22 cellular contexts compared by ENCODE assay signal in genomic region chr15:62998262-62998909, GRCh38. TPM values are rescaled to one million over a fixed set of nuclear protein-coding genes. Genes with fewer than 3 reads are reported as not detected.
DNase-seq lines count a peak whose midpoint lies in the region; ATAC-seq and TF ChIP-seq lines count a peak whose summit lies in the region.
"Had no signal": no experiment of that assay in that cellular context is flagged by ENCODE, and none has a peak within 500 bp of the region (broad histone marks: within the 10 kb centered on the region; RNA-seq: fewer than 3 reads in every experiment).

No MANE protein-coding gene starts in this region.

- ATAC-seq in GM21447 (IDR thresholded peaks at IDR 0.05; ENCODE audit: unreplicated experiment) = no peak
- ATAC-seq in activated T-helper 17 cell treated with anti-CD3 and anti-CD28 coated beads, Interleukin-2, amount 50 U/mL, for 72 hours (replicated peaks) = no peak
- no peak for ATAC-seq in stimulated activated memory B cell treated with anti-CD40 and anti-IgM and Interleukin-4, amounts not matched to agents 10 μg/mL and 1 μg/mL and 100 μg/mL, for 72 hours
- ATAC-seq: activated CD4-positive, alpha-beta T cell treated with anti-CD3 and anti-CD28 coated beads for 36 hours; activated T-cell treated with anti-CD3 and anti-CD28 coated beads, Interleukin-2, amount 50 U/mL, for 4 hours; naive thymus-derived CD8-positive, alpha-beta T cell; T-helper 17 cell; upper lobe of right lung had no signal

- POLR2A ChIA-PET in Caco-2 (lab: Charles Lee) = interaction anchor here (1.0 to 1.3 kb wide), 2 partner anchors 41 to 44 kb away, joined by 3 to 4 read pairs; partner anchors contain the start of gene TPM1

- no peaks in the 10 kb centered on the region for H4K20me1 ChIP-seq in neural progenitor cell (ENCODE audit: low read depth)

- peak; percentile 62 to 70 for DNase-seq in Caco-2
- DNase-seq in cerebellar cortex (ENCODE audit: low spot score) = peak; percentile 48
- peak; percentile 83 for DNase-seq in islet precursor cell
- DNase-seq in neural progenitor cell (ENCODE audit: low spot score) = no peak
- no peak for DNase-seq in hypothalamus (lab: John Stamatoyannopoulos, UW)
- DNase-seq: activated CD4-positive, alpha-beta T cell treated with anti-CD3 and anti-CD28 coated beads for 36 hours; activated naive CD4-positive, alpha-beta T cell treated with Interleukin-2 at 50 U/mL for 16 hours; activated T-cell treated with anti-CD3 and anti-CD28 coated beads, Interleukin-2, amount 50 U/mL, for 4 hours; amygdala; CD4-positive, alpha-beta T cell; DMS 273 treated with DMSO at 0.1 percent for 48 hours; KBM-7; naive thymus-derived CD8-positive, alpha-beta T cell; NCI-H146; NCI-H510A treated with DMSO at 0.1 percent for 48 hours; T-helper 17 cell; upper lobe of right lung had no signal

- H3K27ac Mint-ChIP-seq in Caco-2 (ENCODE audit: unreplicated experiment) (peak overlapping the region; percentile 72), neural progenitor cell (peak overlapping the region; percentile 80)
- no peak overlapping the region for H3K27ac Mint-ChIP-seq in activated T-helper 17 cell treated with anti-CD3 and anti-CD28 coated beads, Interleukin-2, amount 50 U/mL, for 72 hours
- no peak overlapping the region for H3K27ac Mint-ChIP-seq in stimulated activated memory B cell treated with anti-CD40 and anti-IgM and Interleukin-4, amounts not matched to agents 10 μg/mL and 1 μg/mL and 100 μg/mL, for 72 hours
- H3K27ac Mint-ChIP-seq: activated CD4-positive, alpha-beta T cell treated with anti-CD3 and anti-CD28 coated beads for 36 hours; CD4-positive, alpha-beta T cell; memory B cell; naive thymus-derived CD8-positive, alpha-beta T cell; T-helper 17 cell had no signal

- no peak overlapping the region for H3K4me2 ChIP-seq in neural progenitor cell

- H3K9ac ChIP-seq in neural progenitor cell = no peak overlapping the region

- CTCF ChIA-PET in Caco-2 (lab: Charles Lee) = interaction anchor here (2.7 kb wide), 1 partner anchor 50 kb away, joined by 7 read pairs; no protein-coding TSS in a partner anchor

- intact Hi-C loops in Caco-2 (cut with micrococcal nuclease; ENCODE audit: unreplicated experiment) = loop anchor here (1.0 kb wide), 2 partner anchors 40 to 44 kb away; partner anchors contain the start of gene TPM1

- H3F3A ChIP-seq in neural progenitor cell (ENCODE audit: low read depth) = peaks cover 31% of the 10 kb centered on the region

- peaks cover 56% of the 10 kb centered on the region for H3K4me1 ChIP-seq in Caco-2
- peaks cover 48% of the 10 kb centered on the region for H3K4me1 ChIP-seq in neural progenitor cell
- H3K4me1 ChIP-seq: breast epithelium, upper lobe of right lung had no signal

- no peak overlapping the region for H3K4me3 ChIP-seq in Caco-2 (ENCODE audit: low read depth, low read length)
- no peak overlapping the region for H3K4me3 ChIP-seq in neural progenitor cell
- H3K4me3 ChIP-seq: breast epithelium, upper lobe of right lung had no signal

- H2AFZ ChIP-seq in neural progenitor cell (replicated peaks) = peak overlapping the region; percentile 40

- peaks cover 11% of the 10 kb centered on the region for H3K36me3 Mint-ChIP-seq in Caco-2 (ENCODE audit: insufficient read depth, unreplicated experiment)
- no peaks in the 10 kb centered on the region for H3K36me3 Mint-ChIP-seq in neural progenitor cell
- no peaks in the 10 kb centered on the region for H3K36me3 Mint-ChIP-seq in activated T-helper 17 cell treated with anti-CD3 and anti-CD28 coated beads, Interleukin-2, amount 50 U/mL, for 72 hours (ENCODE audit: low read depth)
- no peaks in the 10 kb centered on the region for H3K36me3 Mint-ChIP-seq in stimulated activated memory B cell treated with anti-CD40 and anti-IgM and Interleukin-4, amounts not matched to agents 10 μg/mL and 1 μg/mL and 100 μg/mL, for 72 hours
- H3K36me3 Mint-ChIP-seq: memory B cell; naive thymus-derived CD8-positive, alpha-beta T cell had no signal

- H3K27me3 ChIP-seq in Caco-2 (replicated peaks; ENCODE audit: control insufficient read depth, insufficient read depth, low read length) (no peaks in the 10 kb centered on the region), neural progenitor cell (no peaks in the 10 kb centered on the region)
- H3K27me3 ChIP-seq: breast epithelium, upper lobe of right lung had no signal

- H3K9me3 ChIP-seq in Caco-2 (no peaks in the 10 kb centered on the region), neural progenitor cell (ENCODE audit: low read depth) (no peaks in the 10 kb centered on the region)
- H3K9me3 ChIP-seq: breast epithelium, upper lobe of right lung had no signal

- H3K36me3 ChIP-seq in Caco-2 (ENCODE audit: control insufficient read depth, insufficient read depth, low read length) (no peaks in the 10 kb centered on the region), neural progenitor cell (no peaks in the 10 kb centered on the region)
- H3K36me3 ChIP-seq: breast epithelium, upper lobe of right lung had no signal

- TF ChIP-seq CTCF in Caco-2 (IDR thresholded peaks at IDR 0.05; ENCODE audit: insufficient read depth in 1 of 2, low read depth in 1 of 2, low read length in 1 of 2, severe bottlenecking in 1 of 2, unreplicated experiment in 1 of 2) = no peak
- TF ChIP-seq CTCF in neural progenitor cell (IDR thresholded peaks at IDR 0.05) = no peak

- H3K79me2 ChIP-seq in neural progenitor cell (ENCODE audit: low read depth) = no peaks in the 10 kb centered on the region

- H3K4me1 Mint-ChIP-seq in Caco-2 (ENCODE audit: low read depth, unreplicated experiment) (peaks cover 39% of the 10 kb centered on the region), neural progenitor cell (peaks cover 55% of the 10 kb centered on the region)
- H3K4me1 Mint-ChIP-seq in activated T-helper 17 cell treated with anti-CD3 and anti-CD28 coated beads, Interleukin-2, amount 50 U/mL, for 72 hours = no peaks in the 10 kb centered on the region
- H3K4me1 Mint-ChIP-seq in stimulated activated memory B cell treated with anti-CD40 and anti-IgM and Interleukin-4, amounts not matched to agents 10 μg/mL and 1 μg/mL and 100 μg/mL, for 72 hours = no peaks in the 10 kb centered on the region
- H3K4me1 Mint-ChIP-seq: activated CD4-positive, alpha-beta T cell treated with anti-CD3 and anti-CD28 coated beads for 36 hours; memory B cell; naive thymus-derived CD8-positive, alpha-beta T cell; T-helper 17 cell had no signal

- H3K27ac ChIP-seq in neural progenitor cell = peak overlapping the region; percentile 93
- H3K27ac ChIP-seq: breast epithelium, upper lobe of right lung had no signal

- no peak overlapping the region for H3K4me3 Mint-ChIP-seq in Caco-2 (ENCODE audit: unreplicated experiment)
- H3K4me3 Mint-ChIP-seq in neural progenitor cell = no peak overlapping the region
- H3K4me3 Mint-ChIP-seq in activated T-helper 17 cell treated with anti-CD3 and anti-CD28 coated beads, Interleukin-2, amount 50 U/mL, for 72 hours = no peak overlapping the region
- H3K4me3 Mint-ChIP-seq in stimulated activated memory B cell treated with anti-CD40 and anti-IgM and Interleukin-4, amounts not matched to agents 10 μg/mL and 1 μg/mL and 100 μg/mL, for 72 hours = no peak overlapping the region
- H3K4me3 Mint-ChIP-seq: activated CD4-positive, alpha-beta T cell treated with anti-CD3 and anti-CD28 coated beads for 36 hours; activated T-cell treated with anti-CD3 and anti-CD28 coated beads, Interleukin-2, amount 50 U/mL, for 4 hours; CD4-positive, alpha-beta T cell; memory B cell; naive thymus-derived CD8-positive, alpha-beta T cell; T-helper 17 cell had no signal

- BruUV-seq in Caco-2 (replicated peaks; lab: Mats Ljungman, UMichigan) = no TSS peak

- H3K9me3 Mint-ChIP-seq in Caco-2 (ENCODE audit: unreplicated experiment) = no peaks in the 10 kb centered on the region
- H3K9me3 Mint-ChIP-seq in neural progenitor cell = no peaks in the 10 kb centered on the region
- no peaks in the 10 kb centered on the region for H3K9me3 Mint-ChIP-seq in activated T-helper 17 cell treated with anti-CD3 and anti-CD28 coated beads, Interleukin-2, amount 50 U/mL, for 72 hours
- no peaks in the 10 kb centered on the region for H3K9me3 Mint-ChIP-seq in stimulated activated memory B cell treated with anti-CD40 and anti-IgM and Interleukin-4, amounts not matched to agents 10 μg/mL and 1 μg/mL and 100 μg/mL, for 72 hours
- H3K9me3 Mint-ChIP-seq: activated T-cell treated with anti-CD3 and anti-CD28 coated beads, Interleukin-2, amount 50 U/mL, for 4 hours; CD4-positive, alpha-beta T cell; memory B cell; naive thymus-derived CD8-positive, alpha-beta T cell had no signal

- H3K27me3 Mint-ChIP-seq in Caco-2 (ENCODE audit: insufficient read depth, unreplicated experiment) = no peaks in the 10 kb centered on the region
- H3K27me3 Mint-ChIP-seq in neural progenitor cell (ENCODE audit: insufficient read depth, low read depth) = peaks cover 10% of the 10 kb centered on the region
- H3K27me3 Mint-ChIP-seq in activated T-helper 17 cell treated with anti-CD3 and anti-CD28 coated beads, Interleukin-2, amount 50 U/mL, for 72 hours = peaks cover 6% of the 10 kb centered on the region
- H3K27me3 Mint-ChIP-seq in stimulated activated memory B cell treated with anti-CD40 and anti-IgM and Interleukin-4, amounts not matched to agents 10 μg/mL and 1 μg/mL and 100 μg/mL, for 72 hours = peaks cover 31% of the 10 kb centered on the region
- H3K27me3 Mint-ChIP-seq: activated CD4-positive, alpha-beta T cell treated with anti-CD3 and anti-CD28 coated beads for 36 hours had no signal

RNA-seq across cellular contexts. Expression of gene TPM1, which starts 44.2 kb away (rescaled TPM):
- total RNA-seq in Caco-2 (2022) (193 and 209 TPM in 2 replicates), neural progenitor cell (ENCODE audit: low replicate concordance) (614 and 623 TPM in 2 replicates)
- total RNA-seq in activated T-helper 17 cell treated with anti-CD3 and anti-CD28 coated beads, Interleukin-2, amount 50 U/mL, for 72 hours = 1 to 10 TPM; 3.0 to 9.7 TPM

Comparison
In these comparisons a context has a peak if more than half of its experiments do, and no peak if none do; other contexts are left out.
1. DNase-seq: peak in Caco-2 (2 of 2), cerebellar cortex (single experiment) and islet precursor cell (single experiment); none in neural progenitor cell (single experiment) and hypothalamus (0 of 51).
2. H3K27ac Mint-ChIP-seq: peak in Caco-2 (single experiment) and neural progenitor cell (single experiment); none in activated T-helper 17 cell treated with anti-CD3 and anti-CD28 coated beads, Interleukin-2, amount 50 U/mL, for 72 hours (single experiment) and stimulated activated memory B cell treated with anti-CD40 and anti-IgM and Interleukin-4, amounts not matched to agents 10 μg/mL and 1 μg/mL and 100 μg/mL, for 72 hours (single experiment).
3. RNA of gene TPM1, which starts 44.2 kb away (total RNA-seq): 614 to 623 TPM in neural progenitor cell and 193 to 209 TPM in Caco-2; 3.0 to 9.7 TPM in activated T-helper 17 cell treated with anti-CD3 and anti-CD28 coated beads, Interleukin-2, amount 50 U/mL, for 72 hours; every median in the first group is over 10 times any median in the second.